ENCODE assay signal across 7 cellular contexts in the genomic region with DNA sequence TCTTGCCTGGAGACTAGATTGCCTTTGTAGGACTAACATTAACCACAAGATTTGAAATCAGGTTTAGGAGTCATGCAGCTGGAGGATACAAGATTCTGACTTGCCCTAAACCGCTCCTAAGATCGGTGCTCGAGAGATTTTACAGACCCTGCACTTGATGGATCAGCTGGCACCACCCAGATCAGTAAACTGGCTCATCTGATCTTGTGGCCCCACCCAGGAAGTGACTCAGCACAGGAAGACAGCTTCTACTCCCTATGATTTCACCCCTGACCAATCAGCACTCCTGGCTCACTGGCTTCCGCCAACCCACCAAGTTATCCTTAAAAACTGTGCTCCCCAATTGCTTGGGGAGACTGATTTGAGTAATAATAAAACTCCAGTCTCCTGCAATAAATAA. TPM values are rescaled to one million over a fixed set of nuclear protein-coding genes. Genes with fewer than 3 reads are reported as not detected.
DNase-seq lines count a peak whose midpoint lies in the region; ATAC-seq and FAIRE-seq lines count a peak whose summit lies in the region.

No MANE protein-coding gene starts in this region.

- H3K4me3 Mint-ChIP-seq in activated naive CD8-positive, alpha-beta T cell treated with anti-CD3 and anti-CD28 coated beads, Interleukin-2, amount 10 ng/mL, durations not matched to agents 7 days and 5 days: peak overlapping the region; percentile 39

- H3K36me3 ChIP-seq in small intestine (ENCODE audit: control insufficient read depth in 2 of 2, insufficient read depth in 2 of 2, low read length in 2 of 2): no peaks in the 10 kb centered on the region

- H3K36me3 Mint-ChIP-seq in activated naive CD8-positive, alpha-beta T cell treated with anti-CD3 and anti-CD28 coated beads, Interleukin-2, amount 10 ng/mL, durations not matched to agents 7 days and 5 days: peaks cover 15% of the 10 kb centered on the region

- no peaks in the 10 kb centered on the region for H3K27me3 ChIP-seq in small intestine (ENCODE audit: control insufficient read depth in 2 of 2, insufficient read depth in 2 of 2, low read length in 2 of 2)

- H3K27me3 Mint-ChIP-seq in activated naive CD8-positive, alpha-beta T cell treated with anti-CD3 and anti-CD28 coated beads, Interleukin-2, amount 10 ng/mL, durations not matched to agents 7 days and 5 days: no peaks in the 10 kb centered on the region

- no peak for ATAC-seq in activated naive CD8-positive, alpha-beta T cell treated with anti-CD3 and anti-CD28 coated beads, Interleukin-2, amount 10 ng/mL, durations not matched to agents 7 days and 5 days (ENCODE audit: low read depth)
- no peak for ATAC-seq in GM21717 (IDR thresholded peaks at IDR 0.05; ENCODE audit: unreplicated experiment)
- no peak for ATAC-seq in HG02840 (IDR thresholded peaks at IDR 0.05; ENCODE audit: low FRiP score, unreplicated experiment)

- peak overlapping the region; percentile 70 for H3K27ac Mint-ChIP-seq in activated naive CD8-positive, alpha-beta T cell treated with anti-CD3 and anti-CD28 coated beads, Interleukin-2, amount 10 ng/mL, durations not matched to agents 7 days and 5 days

- peaks cover 7% of the 10 kb centered on the region for H3K9me3 Mint-ChIP-seq in activated naive CD8-positive, alpha-beta T cell treated with anti-CD3 and anti-CD28 coated beads, Interleukin-2, amount 10 ng/mL, durations not matched to agents 7 days and 5 days

- DNase-seq in ELR (ENCODE audit: low read depth) (peak; percentile 37), NCI-H2171 treated with DMSO at 0.1 percent for 48 hours (lab: John Stamatoyannopoulos, UW) (peak; percentile 82), small intestine (peak; percentile 29), cortex of kidney (lab: John Stamatoyannopoulos, UW) (no peak)
- peak; percentile 34 for DNase-seq in activated naive CD8-positive, alpha-beta T cell treated with anti-CD3 and anti-CD28 coated beads, Interleukin-2, amount 10 ng/mL, durations not matched to agents 7 days and 5 days

- H3K4me1 Mint-ChIP-seq in activated naive CD8-positive, alpha-beta T cell treated with anti-CD3 and anti-CD28 coated beads, Interleukin-2, amount 10 ng/mL, durations not matched to agents 7 days and 5 days: peaks cover 15% of the 10 kb centered on the region

- H3K27ac ChIP-seq in small intestine (ENCODE audit: low read depth in 1 of 2, low read length in 1 of 2): no peak overlapping the region

- no peak overlapping the region for H3K4me3 ChIP-seq in small intestine (ENCODE audit: low read depth in 1 of 2, low read length in 2 of 2)

- WGBS in small intestine, 3 donors: 91 to 95% (median 93%) methylated on average over 4 of the region's 4 CpGs

- no peak for FAIRE-seq in small intestine (lab: Jason Lieb, UNC)

- no peaks in the 10 kb centered on the region for H3K9me3 ChIP-seq in small intestine (ENCODE audit: control insufficient read depth, low read depth)

- POLR2A ChIA-PET in activated naive CD8-positive, alpha-beta T cell treated with anti-CD3 and anti-CD28 coated beads, Interleukin-2, amount 10 ng/mL, durations not matched to agents 7 days and 5 days (lab: Charles Lee): interaction anchor here (0.9 to 1.7 kb wide), 4 partner anchors 9 to 510 kb away, joined by 3 to 5 read pairs (median 4); a partner anchor contains a TSS

- peaks cover 0 to 3% of the 10 kb centered on the region in 2 donors for H3K4me1 ChIP-seq in small intestine (ENCODE audit: control insufficient read depth in 2 of 2, insufficient read depth in 1 of 2, low read depth in 1 of 2, low read length in 1 of 2)

RNA-seq across cellular contexts. Expression of a gene that starts 0.9 kb away (rescaled TPM):
- 1 to 10 TPM; 1.1 to 1.6 TPM for total RNA-seq in activated naive CD8-positive, alpha-beta T cell treated with anti-CD3 and anti-CD28 coated beads, Interleukin-2, amount 10 ng/mL, durations not matched to agents 7 days and 5 days
- polyA plus RNA-seq in small intestine: under 1 TPM in 1 of 3 donors, not detected in 2; 0.19 TPM

RNA-seq across cellular contexts. Expression of a gene that starts 8.5 kb away (rescaled TPM):
- total RNA-seq in activated naive CD8-positive, alpha-beta T cell treated with anti-CD3 and anti-CD28 coated beads, Interleukin-2, amount 10 ng/mL, durations not matched to agents 7 days and 5 days: 10 to 100 TPM; 52.5 to 54.6 TPM
- 10 to 100 TPM; 18.1 to 29.0 (median 25.0) TPM for polyA plus RNA-seq in small intestine
